In the genomic region with DNA sequence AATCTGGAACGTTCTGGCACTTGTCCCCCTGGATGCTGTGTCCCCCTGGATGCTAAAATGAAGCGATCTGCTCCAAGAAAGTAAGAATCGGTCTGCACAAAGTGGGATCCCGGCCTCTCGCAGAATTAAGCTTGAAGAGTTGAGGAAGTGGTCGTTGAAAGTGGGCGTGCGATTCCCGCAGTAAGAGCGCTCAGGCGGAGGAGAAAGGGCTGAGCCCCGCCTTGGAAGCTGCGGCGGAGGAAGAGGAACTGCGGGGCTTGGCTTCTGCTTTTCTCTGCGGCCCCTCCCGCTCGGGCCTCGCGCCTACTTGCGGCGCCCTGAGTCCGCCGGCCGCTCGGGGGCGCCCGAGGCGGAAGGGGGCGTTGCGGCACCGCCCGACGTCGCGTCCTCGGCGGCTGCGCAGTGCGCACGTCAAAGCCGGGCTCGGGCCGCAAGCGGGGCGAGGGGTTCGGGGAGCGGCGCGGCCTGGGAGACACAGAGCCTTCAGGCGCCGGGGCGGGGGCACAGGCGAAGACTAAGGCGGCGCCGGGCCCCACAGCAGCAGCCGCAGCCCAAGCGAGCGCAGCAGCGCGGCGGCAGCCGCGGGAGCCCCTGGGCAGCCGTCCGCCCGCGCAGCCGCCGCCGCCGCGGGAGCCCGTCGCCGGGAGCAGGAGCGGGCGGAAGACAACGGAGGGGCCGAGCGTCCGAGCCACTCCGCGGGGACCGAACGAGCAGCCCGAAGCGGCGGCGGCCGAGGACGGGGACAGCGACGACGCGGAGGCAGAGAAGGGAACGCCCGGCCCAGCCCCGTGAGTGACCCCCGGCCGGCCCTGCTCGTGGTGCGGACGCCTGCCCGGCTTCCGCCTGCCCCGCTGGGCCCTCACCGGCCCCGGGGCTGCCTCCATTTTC, we compare ENCODE assay signal across 7 cellular contexts. TPM values are rescaled to one million over a fixed set of nuclear protein-coding genes. Genes with fewer than 3 reads are reported as not detected.
A peak's percentile ranks its signal among the peaks of the same experiment; 100 is the strongest.
DNase-seq lines count a peak whose midpoint lies in the region; ATAC-seq, FAIRE-seq and TF ChIP-seq lines count a peak whose summit lies in the region.

A gene (plus strand): TSS at position 400 of the 888 bp plus-strand sequence. CDS start 47,160 bp downstream, outside the sequence.

- H3K4me1 ChIP-seq in astrocyte (ENCODE audit: insufficient read depth, low read length) (peaks cover 20% of the 10 kb centered on the region), hepatocyte (ENCODE audit: insufficient read depth) (peaks cover 18% of the 10 kb centered on the region)

- H3K27me3 ChIP-seq in astrocyte (ENCODE audit: insufficient read depth, low read length) (no peaks in the 10 kb centered on the region), hepatocyte (no peaks in the 10 kb centered on the region)

- H3K9me2 ChIP-seq in hepatocyte (replicated peaks; ENCODE audit: insufficient read depth): no peaks in the 10 kb centered on the region

- H3K27me3 Mint-ChIP-seq in T-helper 2 cell treated with Interferon-gamma antibody and Interleukin-4, amounts not matched to agents 5 μg/mL and 100 μg/mL, for 36 hours (ENCODE audit: low read depth): no peaks in the 10 kb centered on the region
- H3K27me3 Mint-ChIP-seq in astrocyte (ENCODE audit: low read depth, unreplicated experiment): peaks cover 5% of the 10 kb centered on the region

- peak within 1 kb of the TSS; percentile 93 for H3K27ac Mint-ChIP-seq in T-helper 2 cell treated with Interferon-gamma antibody and Interleukin-4, amounts not matched to agents 5 μg/mL and 100 μg/mL, for 36 hours
- peak within 1 kb of the TSS; percentile 92 for H3K27ac Mint-ChIP-seq in astrocyte (ENCODE audit: unreplicated experiment)

- peaks cover 51% of the 10 kb centered on the region for H3K79me2 ChIP-seq in astrocyte (ENCODE audit: insufficient read depth, low read length)
- H3K79me2 ChIP-seq in hepatocyte: peaks cover 48% of the 10 kb centered on the region

- H3K4me2 ChIP-seq in astrocyte (ENCODE audit: low read length): peak within 1 kb of the TSS; percentile 98
- peak within 1 kb of the TSS; percentile 81 for H3K4me2 ChIP-seq in hepatocyte

- H3K36me3 Mint-ChIP-seq in T-helper 2 cell treated with Interferon-gamma antibody and Interleukin-4, amounts not matched to agents 5 μg/mL and 100 μg/mL, for 36 hours (ENCODE audit: low read depth): peaks cover 31% of the 10 kb centered on the region
- no peaks in the 10 kb centered on the region for H3K36me3 Mint-ChIP-seq in astrocyte (ENCODE audit: low read depth, unreplicated experiment)

- H3K9me3 ChIP-seq in astrocyte (ENCODE audit: insufficient read depth, low read depth, low read length): no peaks in the 10 kb centered on the region
- H3K9me3 ChIP-seq in hepatocyte (ENCODE audit: low read depth): no peaks in the 10 kb centered on the region

- ATAC-seq in GM18502 (IDR thresholded peaks at IDR 0.05; ENCODE audit: poor library complexity, unreplicated experiment) (peak; percentile 85), HG02943 (IDR thresholded peaks at IDR 0.05; ENCODE audit: low read depth, unreplicated experiment) (peak; percentile 81)

- peak within 1 kb of the TSS; percentile 81 for H3K4me3 ChIP-seq in astrocyte (ENCODE audit: insufficient read depth, low read depth, low read length)
- peak within 1 kb of the TSS; percentile 98 for H3K4me3 ChIP-seq in hepatocyte

- H2AFZ ChIP-seq in astrocyte (ENCODE audit: low read depth, low read length) (peak within 1 kb of the TSS; percentile 87), hepatocyte (peak within 1 kb of the TSS; percentile 51)

- H4K20me1 ChIP-seq in astrocyte (ENCODE audit: insufficient read depth, low read length) (peaks cover 42% of the 10 kb centered on the region), hepatocyte (ENCODE audit: insufficient read depth, poor library complexity, severe bottlenecking) (peaks cover 40% of the 10 kb centered on the region)

- peaks cover 28% of the 10 kb centered on the region for H3K4me1 Mint-ChIP-seq in T-helper 2 cell treated with Interferon-gamma antibody and Interleukin-4, amounts not matched to agents 5 μg/mL and 100 μg/mL, for 36 hours (ENCODE audit: low read depth)
- H3K4me1 Mint-ChIP-seq in astrocyte (ENCODE audit: low read depth, unreplicated experiment): peaks cover 19% of the 10 kb centered on the region

- peak; percentile 51 for TF ChIP-seq CTCF in astrocyte (IDR thresholded peaks at IDR 0.05; ENCODE audit: insufficient read depth, low read depth, low read length)
- TF ChIP-seq CTCF in hepatocyte (IDR thresholded peaks at IDR 0.05; ENCODE audit: poor library complexity): peak; percentile 87

- 1% methylated on average over 91 of the region's 110 CpGs for WGBS in hepatocyte (ENCODE audit: low lambda C conversion rate, missing lambda C conversion rate)

- no peaks in the 10 kb centered on the region for H3K9me3 Mint-ChIP-seq in T-helper 2 cell treated with Interferon-gamma antibody and Interleukin-4, amounts not matched to agents 5 μg/mL and 100 μg/mL, for 36 hours
- no peaks in the 10 kb centered on the region for H3K9me3 Mint-ChIP-seq in astrocyte (ENCODE audit: unreplicated experiment)

- H3K36me3 ChIP-seq in astrocyte (ENCODE audit: insufficient read depth, low read length) (peaks cover 5% of the 10 kb centered on the region), hepatocyte (replicated peaks; ENCODE audit: insufficient read depth, low read depth) (no peaks in the 10 kb centered on the region)

- H3K4me3 Mint-ChIP-seq in T-helper 2 cell treated with Interferon-gamma antibody and Interleukin-4, amounts not matched to agents 5 μg/mL and 100 μg/mL, for 36 hours: peak within 1 kb of the TSS; percentile 97
- peak within 1 kb of the TSS; percentile 100 for H3K4me3 Mint-ChIP-seq in astrocyte (ENCODE audit: unreplicated experiment)

- peak within 1 kb of the TSS; percentile 93 for H3K9ac ChIP-seq in astrocyte (ENCODE audit: low read length)

- DNase-seq in NCI-H1930 (lab: John Stamatoyannopoulos, UW): peak; percentile 76 to 91
- DNase-seq in T-helper 2 cell treated with Interferon-gamma antibody and Interleukin-4, amounts not matched to agents 5 μg/mL and 100 μg/mL, for 36 hours (ENCODE audit: low spot score): peak; percentile 91
- peak; percentile 76 for DNase-seq in astrocyte (ENCODE audit: low read depth)
- DNase-seq in hepatocyte (ENCODE audit: low spot score): peak; percentile 97
- peak; percentile 95 for DNase-seq in retina

- FAIRE-seq in astrocyte (lab: Jason Lieb, UNC): no peak

- H3K27ac ChIP-seq in astrocyte (ENCODE audit: low read depth, low read length) (peak within 1 kb of the TSS; percentile 83), hepatocyte (peak within 1 kb of the TSS; percentile 97)

RNA-seq across cellular contexts. Expression of the gene that starts here (rescaled TPM):
- 58.6 and 66.6 TPM in 2 replicates for total RNA-seq in astrocyte
- total RNA-seq in hepatocyte: 83.9 and 84.4 TPM in 2 replicates
- polyA plus RNA-seq in hepatocyte: 37.2 and 38.5 TPM in 2 replicates

Comparison
In these comparisons a context has a peak if more than half of its experiments do, and no peak if none do; other contexts are left out.
1. Peak in every context shown above with its lines: DNase-seq, ATAC-seq, H3K4me3 ChIP-seq and H3K27ac ChIP-seq.